In genomic region chr7:155052982-155053381, GRCh38 we compare ENCODE assay signal across 32 cellular contexts. TPM values are rescaled to one million over a fixed set of nuclear protein-coding genes. Genes with fewer than 3 reads are reported as not detected.
DNase-seq lines count a peak whose midpoint lies in the region; ATAC-seq, FAIRE-seq and TF ChIP-seq lines count a peak whose summit lies in the region.
"Had no signal": no experiment of that assay in that cellular context is flagged by ENCODE, and none has a peak within 500 bp of the region (broad histone marks: within the 10 kb centered on the region; RNA-seq: fewer than 3 reads in every experiment).

No MANE protein-coding gene starts in this region.

- TF ChIP-seq POLR2A in GM12891 (IDR thresholded peaks at IDR 0.05; ENCODE audit: low read depth, low read length), result no peak

- FAIRE-seq in RCC 7860 (lab: Jason Lieb, UNC) (peak; percentile 71), GM12891 (lab: Jason Lieb, UNC) (no peak)
- FAIRE-seq: bronchial epithelial cell, colon, GM19239, pancreas had no signal

- ATAC-seq in HG02798 (IDR thresholded peaks at IDR 0.05; ENCODE audit: poor library complexity, unreplicated experiment) (no peak), HG02870 (IDR thresholded peaks at IDR 0.05; ENCODE audit: unreplicated experiment) (no peak)
- ATAC-seq: effector memory CD8-positive, alpha-beta T cell; esophagus mucosa; left ventricle myocardium superior; natural killer cell treated with Interleukin-12 subunit alpha and Interleukin-12 subunit beta and Interleukin-15 and Interleukin-18, amount 100 ng/mL, for 72 hours; pancreas; sciatic nerve; SK-N-SH treated with all-trans-retinoic acid at 6 μM for 48 hours; stimulated activated naive CD8-positive, alpha-beta T cell treated with anti-CD3 and anti-CD28 coated beads, Interleukin-15, amount 100 ng/mL, for 72 hours had no signal

- DNase-seq in DMS53 (lab: John Stamatoyannopoulos, UW) (peak; percentile 50), DMS53 treated with DMSO at 0.1 percent for 48 hours (lab: John Stamatoyannopoulos, UW; ENCODE audit: unreplicated experiment) (no peak), RCC 7860 (ENCODE audit: low spot score) (peak; percentile 75), kidney tubule cell (ENCODE audit: low spot score) (peak; percentile 43), ecto neural progenitor cell (ENCODE audit: low spot score) (no peak), GM12891 (ENCODE audit: insufficient read length, low spot score) (no peak)
- DNase-seq: activated CD4-positive, alpha-beta T cell treated with anti-CD3 and anti-CD28 coated beads, Interleukin-2, amount 10 ng/mL, durations not matched to agents 24 days and 14 days; activated naive CD4-positive, alpha-beta T cell treated with anti-CD3 and anti-CD28 coated beads, Interleukin-2, amount 10 ng/mL, durations not matched to agents 7 days and 5 days; activated T-cell treated with anti-CD3 and anti-CD28 coated beads, Interleukin-2, amount 50 U/mL, for 48 hours; amniotic stem cell; effector memory CD8-positive, alpha-beta T cell; foreskin melanocyte; immature natural killer cell; left ventricle myocardium superior; NCI-H1092 treated with DMSO at 0.1 percent for 48 hours; NCI-H1930; NCI-H2227 treated with DMSO at 0.1 percent for 48 hours; pancreas; stimulated activated CD4-positive, alpha-beta T cell treated with anti-CD3 and anti-CD28 coated beads, Interleukin-15, amount 100 ng/mL, for 24 hours; stimulated activated naive CD8-positive, alpha-beta T cell treated with anti-CD3 and anti-CD28 coated beads, Interleukin-15, amount 100 ng/mL, for 72 hours; thyroid gland had no signal

TF ChIP-seq in GM12891, 5 proteins besides CTCF, POLR2A, EP300 and RAD21:
- TF ChIP-seq POLR2AphosphoS5 (IDR thresholded peaks at IDR 0.05; ENCODE audit: low read depth, low read length), result no peak
- no peak for TF ChIP-seq SPI1 (IDR thresholded peaks at IDR 0.05; ENCODE audit: low read depth, low read length)
- no peak for TF ChIP-seq POU2F2 (IDR thresholded peaks at IDR 0.05; ENCODE audit: low read depth, low read length)
- TF ChIP-seq TAF1 (IDR thresholded peaks at IDR 0.05; ENCODE audit: low read depth, low read length), result no peak
- no peak for TF ChIP-seq PAX5 (IDR thresholded peaks at IDR 0.05; ENCODE audit: insufficient read depth, low read length, severe bottlenecking)

RNA-seq across cellular contexts. Expression of gene HTR5A, which starts 17.1 kb away (rescaled TPM):
- not detected for polyA plus RNA-seq in GM12891 (2012; ENCODE audit: low read depth, missing spikeins)
- polyA plus RNA-seq: BJ, hepatocyte, immature natural killer cell, pancreas had no signal

RNA-seq across cellular contexts. Expression of gene PAXIP1, which starts 50.1 kb away (rescaled TPM):
- 10.0 TPM for polyA plus RNA-seq in GM12891 (2012; ENCODE audit: low read depth, missing spikeins)

Comparison
In these comparisons a context has a peak if more than half of its experiments do, and no peak if none do; other contexts are left out.
1. DNase-seq: peak in DMS53 (single experiment), RCC 7860 (single experiment) and kidney tubule cell (single experiment); none in DMS53 treated with DMSO at 0.1 percent for 48 hours (single experiment), ecto neural progenitor cell (single experiment) and GM12891 (single experiment).